14 cellular contexts compared by ENCODE assay signal in the genomic region with DNA sequence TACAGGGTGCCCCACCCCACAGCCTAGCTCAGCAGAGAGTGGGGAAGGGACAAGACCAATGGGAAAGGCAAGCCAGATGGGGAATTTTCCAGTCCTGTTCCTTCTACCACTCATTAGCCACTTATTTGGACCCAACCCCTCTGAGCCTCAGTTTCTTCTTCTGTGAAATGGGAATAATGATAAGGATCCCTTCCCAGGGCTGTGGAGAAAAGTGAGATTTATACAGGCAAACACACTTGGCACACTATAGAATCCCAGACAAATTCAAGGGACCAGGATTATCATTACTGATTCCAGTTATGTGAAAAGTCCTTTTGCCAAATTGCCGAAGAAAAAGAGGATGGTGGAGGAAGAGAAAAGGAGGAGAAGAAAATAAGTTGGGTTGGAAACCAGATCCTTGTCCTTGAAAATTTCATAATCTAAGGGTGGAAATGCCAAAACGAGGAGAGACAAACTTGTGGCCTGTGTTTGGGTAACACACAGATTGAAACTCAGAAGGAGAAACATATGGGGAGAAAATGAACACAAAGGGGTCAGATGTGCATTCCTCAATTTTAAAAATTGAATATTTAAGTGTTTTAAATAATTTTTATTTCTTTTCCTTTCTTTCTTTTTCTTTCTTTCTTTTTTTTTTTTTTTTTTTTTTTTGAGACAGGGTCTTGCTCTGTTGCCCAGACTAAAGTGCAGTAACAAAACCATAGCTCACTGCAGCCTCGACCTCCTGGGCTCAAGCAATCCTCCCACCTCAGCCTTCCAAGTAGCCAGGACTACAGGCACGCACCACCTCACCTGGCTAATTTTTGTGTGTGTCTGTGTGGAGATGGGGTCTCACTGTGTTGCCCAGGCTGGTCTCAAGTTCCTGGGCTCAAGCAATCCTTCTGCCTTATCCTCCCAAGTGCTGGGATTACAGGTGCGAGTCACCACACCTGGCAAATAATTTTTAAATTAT. TPM values are rescaled to one million over a fixed set of nuclear protein-coding genes. Genes with fewer than 3 reads are reported as not detected.
DNase-seq lines count a peak whose midpoint lies in the region; ATAC-seq and TF ChIP-seq lines count a peak whose summit lies in the region.
"Had no signal": no experiment of that assay in that cellular context is flagged by ENCODE, and none has a peak within 500 bp of the region (broad histone marks: within the 10 kb centered on the region; RNA-seq: fewer than 3 reads in every experiment).

No MANE protein-coding gene starts in this region.

- no peak overlapping the region for H3K4me3 ChIP-seq in Caco-2 (ENCODE audit: low read depth, low read length)
- no peak overlapping the region for H3K4me3 ChIP-seq in gastroesophageal sphincter
- no peak overlapping the region for H3K4me3 ChIP-seq in smooth muscle cell
- no peak overlapping the region for H3K4me3 ChIP-seq in MM.1S (ENCODE audit: low read length)
- H3K4me3 ChIP-seq in mucosa of descending colon = no peak overlapping the region
- H3K4me3 ChIP-seq: cardiac muscle cell had no signal

- H3K9me2 ChIP-seq in MM.1S (replicated peaks; ENCODE audit: insufficient read depth, low read length) = no peaks in the 10 kb centered on the region

- TF ChIP-seq POLR2A in gastroesophageal sphincter (IDR thresholded peaks at IDR 0.05) = no peak

- DNase-seq in Caco-2 = no peak
- no peak for DNase-seq in activated CD8-positive, alpha-beta T cell treated with anti-CD3 and anti-CD28 coated beads, Interleukin-2, amount 10 ng/mL, durations not matched to agents 7 days and 5 days
- no peak for DNase-seq in smooth muscle cell (lab: John Stamatoyannopoulos, UW; ENCODE audit: unreplicated experiment)
- no peak for DNase-seq in MV-4-11 (lab: John Stamatoyannopoulos, UW)
- DNase-seq in MM.1S = no peak
- DNase-seq in mucosa of descending colon = no peak
- DNase-seq: H9, retina had no signal

- intact Hi-C loops in Caco-2 (cut with micrococcal nuclease; ENCODE audit: unreplicated experiment) (no loop called here), mucosa of descending colon (cut with DNase I, micrococcal nuclease) (no loop called here)

- H4K20me1 ChIP-seq in smooth muscle cell (ENCODE audit: low read depth) (peaks cover 45% of the 10 kb centered on the region), MM.1S (ENCODE audit: insufficient read depth, low read length) (no peaks in the 10 kb centered on the region)

- H3K36me3 Mint-ChIP-seq in Caco-2 (ENCODE audit: insufficient read depth, unreplicated experiment) = peaks cover 85% of the 10 kb centered on the region
- H3K36me3 Mint-ChIP-seq in activated CD8-positive, alpha-beta T cell treated with anti-CD3 and anti-CD28 coated beads, Interleukin-2, amount 10 ng/mL, durations not matched to agents 7 days and 5 days (ENCODE audit: low read depth) = peaks cover 83% of the 10 kb centered on the region

- 63 to 81% methylated on average over 4 of the region's 5 CpGs for WGBS in gastroesophageal sphincter (ENCODE audit: low coverage in 1 of 2), 2 donors
- WGBS in smooth muscle cell (ENCODE audit: low lambda C conversion rate) = 93% methylated on average over 5 of the region's 5 CpGs

- TF ChIP-seq CTCF in Caco-2 (IDR thresholded peaks at IDR 0.05; ENCODE audit: insufficient read depth in 1 of 2, low read depth in 1 of 2, low read length in 1 of 2, severe bottlenecking in 1 of 2, unreplicated experiment in 1 of 2) (no peak), gastroesophageal sphincter (IDR thresholded peaks at IDR 0.05) (no peak), smooth muscle cell (IDR thresholded peaks at IDR 0.05; ENCODE audit: borderline replicate concordance, insufficient read depth, poor library complexity, severe bottlenecking) (no peak), MM.1S (IDR thresholded peaks at IDR 0.05; ENCODE audit: low read length) (no peak), mucosa of descending colon (IDR thresholded peaks at IDR 0.05) (no peak)

- no peak overlapping the region for H3K4me3 Mint-ChIP-seq in Caco-2 (ENCODE audit: unreplicated experiment)
- no peak overlapping the region for H3K4me3 Mint-ChIP-seq in activated CD8-positive, alpha-beta T cell treated with anti-CD3 and anti-CD28 coated beads, Interleukin-2, amount 10 ng/mL, durations not matched to agents 7 days and 5 days
- H3K4me3 Mint-ChIP-seq: H9 had no signal

- H3K79me2 ChIP-seq in smooth muscle cell (ENCODE audit: low read depth) (peaks cover 54% of the 10 kb centered on the region), MM.1S (ENCODE audit: low read length) (peaks cover 16% of the 10 kb centered on the region)

- peak overlapping the region; percentile 86 for H3K27ac Mint-ChIP-seq in Caco-2 (ENCODE audit: unreplicated experiment)
- peak overlapping the region; percentile 67 for H3K27ac Mint-ChIP-seq in activated CD8-positive, alpha-beta T cell treated with anti-CD3 and anti-CD28 coated beads, Interleukin-2, amount 10 ng/mL, durations not matched to agents 7 days and 5 days
- H3K27ac Mint-ChIP-seq: H9 had no signal

- H3K9me3 Mint-ChIP-seq in Caco-2 (ENCODE audit: unreplicated experiment) = no peaks in the 10 kb centered on the region
- no peaks in the 10 kb centered on the region for H3K9me3 Mint-ChIP-seq in activated CD8-positive, alpha-beta T cell treated with anti-CD3 and anti-CD28 coated beads, Interleukin-2, amount 10 ng/mL, durations not matched to agents 7 days and 5 days (ENCODE audit: insufficient read depth)
- H3K9me3 Mint-ChIP-seq: H9 had no signal

- H3K9me3 ChIP-seq in Caco-2 (no peaks in the 10 kb centered on the region), gastroesophageal sphincter (no peaks in the 10 kb centered on the region), smooth muscle cell (replicated peaks; ENCODE audit: low read depth) (no peaks in the 10 kb centered on the region), MM.1S (replicated peaks; ENCODE audit: insufficient read depth, low read length) (no peaks in the 10 kb centered on the region), mucosa of descending colon (no peaks in the 10 kb centered on the region)

- H3K4me1 ChIP-seq in Caco-2 (peaks cover 52% of the 10 kb centered on the region), gastroesophageal sphincter (peaks cover 11 to 95% (median 48%) of the 10 kb centered on the region in 3 donors), smooth muscle cell (ENCODE audit: low read depth) (peaks cover 20% of the 10 kb centered on the region), MM.1S (ENCODE audit: low read length) (peaks cover 34% of the 10 kb centered on the region), mucosa of descending colon (ENCODE audit: low read depth) (peaks cover 48% of the 10 kb centered on the region)

- peaks cover 45% of the 10 kb centered on the region for H3F3A ChIP-seq in smooth muscle cell (ENCODE audit: low read depth)
- peaks cover 7% of the 10 kb centered on the region for H3F3A ChIP-seq in MM.1S (ENCODE audit: insufficient read depth, low read length)

- peaks cover 55% of the 10 kb centered on the region for H3K4me1 Mint-ChIP-seq in Caco-2 (ENCODE audit: low read depth, unreplicated experiment)
- H3K4me1 Mint-ChIP-seq in activated CD8-positive, alpha-beta T cell treated with anti-CD3 and anti-CD28 coated beads, Interleukin-2, amount 10 ng/mL, durations not matched to agents 7 days and 5 days (ENCODE audit: low read depth) = peaks cover 80% of the 10 kb centered on the region

- H2AFZ ChIP-seq in smooth muscle cell (ENCODE audit: low read depth) = no peak overlapping the region
- no peak overlapping the region for H2AFZ ChIP-seq in MM.1S (ENCODE audit: low read length)

- POLR2A ChIA-PET in Caco-2 (lab: Charles Lee) = interaction anchor here (0.6 kb wide), 1 partner anchor 727 kb away, joined by 3 read pairs; no protein-coding TSS in a partner anchor
- POLR2A ChIA-PET in activated CD8-positive, alpha-beta T cell treated with anti-CD3 and anti-CD28 coated beads, Interleukin-2, amount 10 ng/mL, durations not matched to agents 7 days and 5 days (lab: Charles Lee) = interaction anchor here (1.5 kb wide), 1 partner anchor 123 kb away, joined by 3 read pairs; no protein-coding TSS in a partner anchor

- no peaks in the 10 kb centered on the region for H3K27me3 ChIP-seq in Caco-2 (replicated peaks; ENCODE audit: control insufficient read depth, insufficient read depth, low read length)
- no peaks in the 10 kb centered on the region for H3K27me3 ChIP-seq in gastroesophageal sphincter
- no peaks in the 10 kb centered on the region for H3K27me3 ChIP-seq in smooth muscle cell (ENCODE audit: low read depth)
- H3K27me3 ChIP-seq in MM.1S (replicated peaks; ENCODE audit: insufficient read depth, low read length) = no peaks in the 10 kb centered on the region
- H3K27me3 ChIP-seq: cardiac muscle cell had no signal

- CTCF ChIA-PET in Caco-2 (lab: Charles Lee) = interaction anchor here (1.4 to 1.5 kb wide), 2 partner anchors 11 to 24 kb away, joined by 3 read pairs; no protein-coding TSS in a partner anchor
- CTCF ChIA-PET in activated CD8-positive, alpha-beta T cell treated with anti-CD3 and anti-CD28 coated beads, Interleukin-2, amount 10 ng/mL, durations not matched to agents 7 days and 5 days (lab: Charles Lee) = interaction anchor here (1.5 to 6.8 kb wide), 2 partner anchors 24 to 27 kb away, joined by 5 to 58 read pairs; no protein-coding TSS in a partner anchor

- no peak for TF ChIP-seq EP300 in gastroesophageal sphincter (IDR thresholded peaks at IDR 0.05)

- ATAC-seq in activated CD8-positive, alpha-beta T cell treated with anti-CD3 and anti-CD28 coated beads, Interleukin-2, amount 10 ng/mL, durations not matched to agents 7 days and 5 days = no peak
- ATAC-seq in gastroesophageal sphincter (no peak), mucosa of descending colon (no peak)
- ATAC-seq in activated CD4-positive, CD25-positive, alpha-beta regulatory T cell treated with anti-CD3 and anti-CD28 coated beads, Interleukin-2, amount 50 U/mL, for 24 hours = no peak

- peaks cover 4% of the 10 kb centered on the region for H3K36me3 ChIP-seq in Caco-2 (ENCODE audit: control insufficient read depth, insufficient read depth, low read length)
- H3K36me3 ChIP-seq in gastroesophageal sphincter = peaks cover 0 to 73% of the 10 kb centered on the region in 2 donors
- H3K36me3 ChIP-seq in smooth muscle cell (ENCODE audit: low read depth) = no peaks in the 10 kb centered on the region
- H3K36me3 ChIP-seq in MM.1S (replicated peaks; ENCODE audit: insufficient read depth, low read length) = no peaks in the 10 kb centered on the region; the same call in 1 of the 2 replicates
- H3K36me3 ChIP-seq in mucosa of descending colon (ENCODE audit: low read depth) = no peaks in the 10 kb centered on the region
- H3K36me3 ChIP-seq: cardiac muscle cell had no signal

- H3K9ac ChIP-seq in smooth muscle cell (ENCODE audit: low read depth) = peak overlapping the region; percentile 21
- no peak overlapping the region for H3K9ac ChIP-seq in MM.1S (ENCODE audit: low read length)

- no TSS peak for BruUV-seq in Caco-2 (replicated peaks; lab: Mats Ljungman, UMichigan)

- H3K27me3 Mint-ChIP-seq in Caco-2 (ENCODE audit: insufficient read depth, unreplicated experiment) = no peaks in the 10 kb centered on the region
- no peaks in the 10 kb centered on the region for H3K27me3 Mint-ChIP-seq in activated CD8-positive, alpha-beta T cell treated with anti-CD3 and anti-CD28 coated beads, Interleukin-2, amount 10 ng/mL, durations not matched to agents 7 days and 5 days (ENCODE audit: low read depth)

- H3K4me2 ChIP-seq in smooth muscle cell = peak overlapping the region; percentile 64
- H3K4me2 ChIP-seq in MM.1S (ENCODE audit: low read depth, low read length) = no peak overlapping the region

- H3K27ac ChIP-seq in gastroesophageal sphincter = peak overlapping the region; percentile 45 to 98 (median 78)
- H3K27ac ChIP-seq in smooth muscle cell (ENCODE audit: low read depth) = peak overlapping the region; percentile 84
- no peak overlapping the region for H3K27ac ChIP-seq in MM.1S (ENCODE audit: low read length)
- H3K27ac ChIP-seq: cardiac muscle cell had no signal

RNA-seq across cellular contexts. Expression of gene CAPN2, which starts 9.6 kb away (rescaled TPM):
- total RNA-seq in Caco-2 (2022) = 151 and 157 TPM in 2 replicates
- total RNA-seq in activated CD8-positive, alpha-beta T cell treated with anti-CD3 and anti-CD28 coated beads, Interleukin-2, amount 10 ng/mL, durations not matched to agents 7 days and 5 days = 100 to 1,000 TPM; 176 to 178 TPM
- 100 to 1,000 TPM; 140 to 174 (median 149) TPM for total RNA-seq in gastroesophageal sphincter
- total RNA-seq in smooth muscle cell = 213 and 229 TPM in 2 replicates
- 182 and 210 TPM in 2 replicates for polyA plus RNA-seq in smooth muscle cell
- 100 to 1,000 TPM; 200 to 417 (median 305) TPM for total RNA-seq in mucosa of descending colon
- total RNA-seq: OCI-LY7 had no signal

RNA-seq across cellular contexts. Expression of gene CAPN8, which starts 56.4 kb away (rescaled TPM):
- total RNA-seq in Caco-2 (2022) (4.1 and 6.7 TPM in 2 replicates), gastroesophageal sphincter (under 1 TPM in 1 of 4 donors, not detected in 3; 0.45 TPM), smooth muscle cell (not detected in 2 replicates), mucosa of descending colon (10 to 100 TPM; 31.1 to 88.6 (median 59.0) TPM)
- under 1 TPM in 1 of 2 experiments, not detected in 1; 0.08 TPM for total RNA-seq in activated CD8-positive, alpha-beta T cell treated with anti-CD3 and anti-CD28 coated beads, Interleukin-2, amount 10 ng/mL, durations not matched to agents 7 days and 5 days
- polyA plus RNA-seq in smooth muscle cell = 0.74 TPM in 1 of 2 replicates, not detected in the other
- total RNA-seq: cardiac muscle cell, glomerular endothelial cell, H9, LHCN-M2, OCI-LY7 had no signal
